1 cellular context compared by ENCODE assay signal in the genomic region with DNA sequence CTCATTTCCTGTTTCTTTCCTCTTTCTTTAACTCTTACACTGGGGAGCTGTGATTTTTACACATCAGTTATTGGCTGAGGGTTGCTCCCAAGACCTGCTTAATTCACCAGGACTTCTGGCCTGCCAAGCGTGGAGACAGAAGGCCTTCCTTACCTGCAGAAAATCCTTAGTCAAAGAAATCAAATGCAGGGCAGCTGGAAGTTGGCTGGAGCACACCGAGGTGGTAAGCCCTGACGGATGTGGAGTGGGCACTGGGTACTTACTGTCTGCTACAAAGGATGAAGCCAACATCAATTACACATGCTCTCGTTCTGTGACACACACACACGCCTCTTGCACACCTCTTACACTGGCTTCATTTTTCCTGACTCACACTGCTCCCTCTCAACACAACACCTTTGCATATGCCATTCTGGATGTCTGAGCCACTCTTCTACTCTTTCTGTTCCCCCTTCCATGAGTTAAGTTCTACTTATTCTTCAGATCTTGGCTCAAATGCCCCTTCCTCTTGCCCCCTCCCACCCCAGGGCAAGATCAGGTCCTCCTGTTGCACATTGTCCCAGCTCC.
TF ChIP-seq lines count a peak whose summit lies in the region.

No MANE protein-coding gene starts in this region.

TF ChIP-seq in GM23338, 12 proteins besides CTCF, POLR2A, EP300 and RAD21 (continued from another document):
- TF ChIP-seq, protein P1, sequence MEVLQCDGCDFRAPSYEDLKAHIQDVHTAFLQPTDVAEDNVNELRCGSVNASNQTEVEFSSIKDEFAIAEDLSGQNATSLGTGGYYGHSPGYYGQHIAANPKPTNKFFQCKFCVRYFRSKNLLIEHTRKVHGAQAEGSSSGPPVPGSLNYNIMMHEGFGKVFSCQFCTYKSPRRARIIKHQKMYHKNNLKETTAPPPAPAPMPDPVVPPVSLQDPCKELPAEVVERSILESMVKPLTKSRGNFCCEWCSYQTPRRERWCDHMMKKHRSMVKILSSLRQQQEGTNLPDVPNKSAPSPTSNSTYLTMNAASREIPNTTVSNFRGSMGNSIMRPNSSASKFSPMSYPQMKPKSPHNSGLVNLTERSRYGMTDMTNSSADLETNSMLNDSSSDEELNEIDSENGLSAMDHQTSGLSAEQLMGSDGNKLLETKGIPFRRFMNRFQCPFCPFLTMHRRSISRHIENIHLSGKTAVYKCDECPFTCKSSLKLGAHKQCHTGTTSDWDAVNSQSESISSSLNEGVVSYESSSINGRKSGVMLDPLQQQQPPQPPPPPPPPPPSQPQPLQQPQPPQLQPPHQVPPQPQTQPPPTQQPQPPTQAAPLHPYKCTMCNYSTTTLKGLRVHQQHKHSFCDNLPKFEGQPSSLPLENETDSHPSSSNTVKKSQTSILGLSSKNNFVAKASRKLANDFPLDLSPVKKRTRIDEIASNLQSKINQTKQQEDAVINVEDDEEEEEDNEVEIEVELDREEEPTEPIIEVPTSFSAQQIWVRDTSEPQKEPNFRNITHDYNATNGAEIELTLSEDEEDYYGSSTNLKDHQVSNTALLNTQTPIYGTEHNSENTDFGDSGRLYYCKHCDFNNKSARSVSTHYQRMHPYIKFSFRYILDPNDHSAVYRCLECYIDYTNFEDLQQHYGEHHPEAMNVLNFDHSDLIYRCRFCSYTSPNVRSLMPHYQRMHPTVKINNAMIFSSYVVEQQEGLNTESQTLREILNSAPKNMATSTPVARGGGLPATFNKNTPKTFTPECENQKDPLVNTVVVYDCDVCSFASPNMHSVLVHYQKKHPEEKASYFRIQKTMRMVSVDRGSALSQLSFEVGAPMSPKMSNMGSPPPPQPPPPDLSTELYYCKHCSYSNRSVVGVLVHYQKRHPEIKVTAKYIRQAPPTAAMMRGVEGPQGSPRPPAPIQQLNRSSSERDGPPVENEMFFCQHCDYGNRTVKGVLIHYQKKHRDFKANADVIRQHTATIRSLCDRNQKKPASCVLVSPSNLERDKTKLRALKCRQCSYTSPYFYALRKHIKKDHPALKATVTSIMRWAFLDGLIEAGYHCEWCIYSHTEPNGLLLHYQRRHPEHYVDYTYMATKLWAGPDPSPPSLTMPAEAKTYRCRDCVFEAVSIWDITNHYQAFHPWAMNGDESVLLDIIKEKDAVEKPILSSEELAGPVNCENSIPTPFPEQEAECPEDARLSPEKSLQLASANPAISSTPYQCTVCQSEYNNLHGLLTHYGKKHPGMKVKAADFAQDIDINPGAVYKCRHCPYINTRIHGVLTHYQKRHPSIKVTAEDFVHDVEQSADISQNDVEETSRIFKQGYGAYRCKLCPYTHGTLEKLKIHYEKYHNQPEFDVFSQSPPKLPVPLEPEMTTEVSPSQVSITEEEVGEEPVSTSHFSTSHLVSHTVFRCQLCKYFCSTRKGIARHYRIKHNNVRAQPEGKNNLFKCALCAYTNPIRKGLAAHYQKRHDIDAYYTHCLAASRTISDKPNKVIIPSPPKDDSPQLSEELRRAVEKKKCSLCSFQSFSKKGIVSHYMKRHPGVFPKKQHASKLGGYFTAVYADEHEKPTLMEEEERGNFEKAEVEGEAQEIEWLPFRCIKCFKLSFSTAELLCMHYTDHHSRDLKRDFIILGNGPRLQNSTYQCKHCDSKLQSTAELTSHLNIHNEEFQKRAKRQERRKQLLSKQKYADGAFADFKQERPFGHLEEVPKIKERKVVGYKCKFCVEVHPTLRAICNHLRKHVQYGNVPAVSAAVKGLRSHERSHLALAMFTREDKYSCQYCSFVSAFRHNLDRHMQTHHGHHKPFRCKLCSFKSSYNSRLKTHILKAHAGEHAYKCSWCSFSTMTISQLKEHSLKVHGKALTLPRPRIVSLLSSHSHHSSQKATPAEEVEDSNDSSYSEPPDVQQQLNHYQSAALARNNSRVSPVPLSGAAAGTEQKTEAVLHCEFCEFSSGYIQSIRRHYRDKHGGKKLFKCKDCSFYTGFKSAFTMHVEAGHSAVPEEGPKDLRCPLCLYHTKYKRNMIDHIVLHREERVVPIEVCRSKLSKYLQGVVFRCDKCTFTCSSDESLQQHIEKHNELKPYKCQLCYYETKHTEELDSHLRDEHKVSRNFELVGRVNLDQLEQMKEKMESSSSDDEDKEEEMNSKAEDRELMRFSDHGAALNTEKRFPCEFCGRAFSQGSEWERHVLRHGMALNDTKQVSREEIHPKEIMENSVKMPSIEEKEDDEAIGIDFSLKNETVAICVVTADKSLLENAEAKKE (CRISPR knock-in tag; IDR thresholded peaks at IDR 0.05), result no peak
- no peak for TF ChIP-seq EZH2phosphoT487 (IDR thresholded peaks at IDR 0.05; ENCODE audit: unreplicated experiment)
- TF ChIP-seq, protein P2, sequence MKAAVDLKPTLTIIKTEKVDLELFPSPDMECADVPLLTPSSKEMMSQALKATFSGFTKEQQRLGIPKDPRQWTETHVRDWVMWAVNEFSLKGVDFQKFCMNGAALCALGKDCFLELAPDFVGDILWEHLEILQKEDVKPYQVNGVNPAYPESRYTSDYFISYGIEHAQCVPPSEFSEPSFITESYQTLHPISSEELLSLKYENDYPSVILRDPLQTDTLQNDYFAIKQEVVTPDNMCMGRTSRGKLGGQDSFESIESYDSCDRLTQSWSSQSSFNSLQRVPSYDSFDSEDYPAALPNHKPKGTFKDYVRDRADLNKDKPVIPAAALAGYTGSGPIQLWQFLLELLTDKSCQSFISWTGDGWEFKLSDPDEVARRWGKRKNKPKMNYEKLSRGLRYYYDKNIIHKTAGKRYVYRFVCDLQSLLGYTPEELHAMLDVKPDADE (IDR thresholded peaks at IDR 0.05), result no peak
- TF ChIP-seq EZH2 (IDR thresholded peaks at IDR 0.05; ENCODE audit: low read depth, unreplicated experiment), result no peak
- TF ChIP-seq, protein P3, sequence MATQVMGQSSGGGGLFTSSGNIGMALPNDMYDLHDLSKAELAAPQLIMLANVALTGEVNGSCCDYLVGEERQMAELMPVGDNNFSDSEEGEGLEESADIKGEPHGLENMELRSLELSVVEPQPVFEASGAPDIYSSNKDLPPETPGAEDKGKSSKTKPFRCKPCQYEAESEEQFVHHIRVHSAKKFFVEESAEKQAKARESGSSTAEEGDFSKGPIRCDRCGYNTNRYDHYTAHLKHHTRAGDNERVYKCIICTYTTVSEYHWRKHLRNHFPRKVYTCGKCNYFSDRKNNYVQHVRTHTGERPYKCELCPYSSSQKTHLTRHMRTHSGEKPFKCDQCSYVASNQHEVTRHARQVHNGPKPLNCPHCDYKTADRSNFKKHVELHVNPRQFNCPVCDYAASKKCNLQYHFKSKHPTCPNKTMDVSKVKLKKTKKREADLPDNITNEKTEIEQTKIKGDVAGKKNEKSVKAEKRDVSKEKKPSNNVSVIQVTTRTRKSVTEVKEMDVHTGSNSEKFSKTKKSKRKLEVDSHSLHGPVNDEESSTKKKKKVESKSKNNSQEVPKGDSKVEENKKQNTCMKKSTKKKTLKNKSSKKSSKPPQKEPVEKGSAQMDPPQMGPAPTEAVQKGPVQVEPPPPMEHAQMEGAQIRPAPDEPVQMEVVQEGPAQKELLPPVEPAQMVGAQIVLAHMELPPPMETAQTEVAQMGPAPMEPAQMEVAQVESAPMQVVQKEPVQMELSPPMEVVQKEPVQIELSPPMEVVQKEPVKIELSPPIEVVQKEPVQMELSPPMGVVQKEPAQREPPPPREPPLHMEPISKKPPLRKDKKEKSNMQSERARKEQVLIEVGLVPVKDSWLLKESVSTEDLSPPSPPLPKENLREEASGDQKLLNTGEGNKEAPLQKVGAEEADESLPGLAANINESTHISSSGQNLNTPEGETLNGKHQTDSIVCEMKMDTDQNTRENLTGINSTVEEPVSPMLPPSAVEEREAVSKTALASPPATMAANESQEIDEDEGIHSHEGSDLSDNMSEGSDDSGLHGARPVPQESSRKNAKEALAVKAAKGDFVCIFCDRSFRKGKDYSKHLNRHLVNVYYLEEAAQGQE (IDR thresholded peaks at IDR 0.05; ENCODE audit: unreplicated experiment), result no peak
- TF ChIP-seq JUNB (IDR thresholded peaks at IDR 0.05; ENCODE audit: unreplicated experiment), result no peak
- no peak for TF ChIP-seq POLR2AphosphoS5 (IDR thresholded peaks at IDR 0.05; ENCODE audit: low read depth)
- TF ChIP-seq ZNF331 (CRISPR knock-in tag; IDR thresholded peaks at IDR 0.05; ENCODE audit: low read depth), result no peak
- TF ChIP-seq NANOG (IDR thresholded peaks at IDR 0.05; ENCODE audit: borderline replicate concordance), result no peak
- TF ChIP-seq ZNF114 (CRISPR knock-in tag; IDR thresholded peaks at IDR 0.05), result no peak
- no peak for TF ChIP-seq CREB1 (CRISPR knock-in tag; IDR thresholded peaks at IDR 0.05; ENCODE audit: low read depth)
